ENCODE assay signal across 22 cellular contexts in the genomic region with DNA sequence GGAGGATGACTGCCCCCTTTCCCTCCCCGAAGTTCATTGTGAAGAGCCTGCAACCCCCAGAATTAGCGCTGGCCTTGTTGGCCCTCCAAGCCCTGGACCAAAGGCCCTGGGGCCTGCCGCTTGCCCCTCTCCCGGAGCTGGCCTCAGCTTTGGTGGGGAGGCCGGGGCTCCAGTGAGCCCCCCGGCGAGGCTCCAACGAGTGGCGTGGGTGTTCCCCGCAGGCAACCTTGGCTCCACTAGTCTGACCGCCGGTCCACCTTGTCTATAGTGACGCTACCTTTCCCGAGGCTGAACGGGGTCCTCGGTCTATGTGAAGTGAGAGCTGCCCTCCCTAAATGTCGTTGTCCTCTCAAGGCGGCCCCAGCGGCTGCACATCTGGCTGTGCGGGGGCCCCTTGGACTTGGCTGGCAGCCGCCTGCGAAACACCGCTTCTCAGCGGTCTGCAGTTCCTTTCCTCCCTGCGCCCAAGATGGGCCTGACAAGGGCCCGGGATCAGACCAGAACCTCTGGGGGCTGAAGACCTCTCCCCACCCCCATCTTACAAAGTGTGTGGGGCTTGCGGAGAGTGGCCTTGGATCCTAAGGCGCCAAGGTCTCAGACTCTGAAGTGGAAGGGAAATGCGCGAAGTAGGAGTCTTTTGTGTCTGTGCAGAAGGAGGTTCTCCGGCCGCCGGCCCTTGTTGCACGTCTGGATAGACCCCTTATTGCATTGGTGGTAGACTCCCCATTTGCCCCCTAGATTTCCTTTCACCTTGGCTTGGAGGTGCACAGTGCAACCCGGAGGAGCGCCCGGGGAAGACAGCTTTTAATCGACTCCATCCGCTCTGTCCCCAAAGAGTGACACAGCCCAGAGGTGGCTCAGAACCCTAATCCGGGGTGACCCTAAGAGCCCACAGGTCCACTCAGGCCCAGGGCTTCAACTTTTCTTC. TPM values are rescaled to one million over a fixed set of nuclear protein-coding genes. Genes with fewer than 3 reads are reported as not detected.
A peak's percentile ranks its signal among the peaks of the same experiment; 100 is the strongest.
DNase-seq lines count a peak whose midpoint lies in the region; ATAC-seq and TF ChIP-seq lines count a peak whose summit lies in the region.
"Had no signal": no experiment of that assay in that cellular context is flagged by ENCODE, and none has a peak within 500 bp of the region (broad histone marks: within the 10 kb centered on the region; RNA-seq: fewer than 3 reads in every experiment).

No MANE protein-coding gene starts in this region.

- H3K9me3 ChIP-seq in A673 (ENCODE audit: low read depth, low read length, poor library complexity, severe bottlenecking): no peaks in the 10 kb centered on the region
- no peaks in the 10 kb centered on the region for H3K9me3 ChIP-seq in duodenal mucosa (ENCODE audit: control insufficient read depth in 1 of 2, low read length in 2 of 2)
- H3K9me3 ChIP-seq: breast epithelium, left lung, SJSA1, upper lobe of right lung had no signal

- no peak for ATAC-seq in HG02588 (IDR thresholded peaks at IDR 0.05; ENCODE audit: unreplicated experiment)
- ATAC-seq: left lung; naive thymus-derived CD8-positive, alpha-beta T cell; Panc1; upper lobe of right lung had no signal

- H3K9me3 Mint-ChIP-seq in nephron progenitor cell: no peaks in the 10 kb centered on the region

- POLR2A ChIA-PET in A673 (lab: Charles Lee; ENCODE audit: low non-redundant PET): no interaction called here

- H3K9ac ChIP-seq in duodenal mucosa (ENCODE audit: low read depth in 1 of 2, low read length in 2 of 2): no peak overlapping the region

- CTCF ChIA-PET in A673 (lab: Charles Lee): interaction anchor here (1.4 to 2.4 kb wide), 2 partner anchors 9 to 541 kb away, joined by 4 to 7 read pairs; partner anchors contain the start of gene HOXD9

- peak overlapping the region; percentile 88 for H3K27ac ChIP-seq in A673 (ENCODE audit: low read depth, low read length, poor library complexity, severe bottlenecking)
- H3K27ac ChIP-seq in duodenal mucosa (ENCODE audit: low read depth, low read length): peak overlapping the region; percentile 10
- H3K27ac ChIP-seq: breast epithelium, left lung, SJSA1, upper lobe of right lung had no signal

- H3K36me3 Mint-ChIP-seq in nephron progenitor cell (ENCODE audit: low read depth): no peaks in the 10 kb centered on the region

- H3K4me1 Mint-ChIP-seq in nephron progenitor cell: peaks cover 87% of the 10 kb centered on the region

- no peak for TF ChIP-seq CTCF in A673 (conservative IDR thresholded peaks at IDR 0.05; ENCODE audit: low read depth, low read length)
- no peak for TF ChIP-seq CTCF in nephron progenitor cell (IDR thresholded peaks at IDR 0.05)

- peak overlapping the region; percentile 86 for H3K4me3 Mint-ChIP-seq in nephron progenitor cell

- no TSS peak for BruUV-seq in A673 (replicated peaks; lab: Mats Ljungman, UMichigan)

- H3K36me3 ChIP-seq in A673 (ENCODE audit: insufficient read depth, low read length, poor library complexity, severe bottlenecking) (peaks cover 75% of the 10 kb centered on the region), H7 (replicated peaks; ENCODE audit: control insufficient read depth, insufficient read depth, low read length) (no peaks in the 10 kb centered on the region), duodenal mucosa (ENCODE audit: control insufficient read depth in 1 of 2, insufficient read depth in 2 of 2, low read length in 2 of 2) (no peaks in the 10 kb centered on the region)
- H3K36me3 ChIP-seq: breast epithelium, left lung, SJSA1, upper lobe of right lung had no signal

- H3K27me3 Mint-ChIP-seq in nephron progenitor cell (ENCODE audit: low read depth, poor library complexity): peaks cover 91% of the 10 kb centered on the region

- peak overlapping the region; percentile 73 for H3K4me3 ChIP-seq in A673 (ENCODE audit: low read depth, low read length, poor library complexity, severe bottlenecking)
- H3K4me3 ChIP-seq in H7 (ENCODE audit: insufficient read depth, low read depth, low read length): no peak overlapping the region
- no peak overlapping the region for H3K4me3 ChIP-seq in duodenal mucosa (ENCODE audit: low read depth in 1 of 2, low read length in 2 of 2)
- H3K4me3 ChIP-seq: breast epithelium, left lung, SJSA1, upper lobe of right lung had no signal

- H3K27ac Mint-ChIP-seq in nephron progenitor cell: peak overlapping the region; percentile 75
- H3K27ac Mint-ChIP-seq: CD14-positive monocyte had no signal

- intact Hi-C loops in A673 (cut with micrococcal nuclease; ENCODE audit: unreplicated experiment): no loop called here

- H3K4me1 ChIP-seq in A673 (ENCODE audit: insufficient read depth, low read length, poor library complexity, severe bottlenecking): peaks cover 13% of the 10 kb centered on the region
- H3K4me1 ChIP-seq in duodenal mucosa (ENCODE audit: control insufficient read depth in 1 of 2, insufficient read depth in 2 of 2, low read length in 2 of 2): no peaks in the 10 kb centered on the region
- H3K4me1 ChIP-seq: breast epithelium, left lung, upper lobe of right lung had no signal

- DNase-seq in A673 (ENCODE audit: low spot score): peak; percentile 39
- DNase-seq in H7: peak; percentile 64
- no peak for DNase-seq in nephron progenitor cell
- DNase-seq in COR-L47 (lab: John Stamatoyannopoulos, UW): no peak
- DNase-seq in globus pallidus (ENCODE audit: low spot score): no peak
- DNase-seq: activated CD4-positive, alpha-beta T cell treated with anti-CD3 and anti-CD28 coated beads for 4 hours; HCEC 1CT; head of caudate nucleus; naive thymus-derived CD8-positive, alpha-beta T cell; NCI-H187 treated with DMSO at 0.1 percent for 48 hours; NK-92 treated with Interleukin-12 subunit alpha and Interleukin-12 subunit beta, amount 100 ng/mL, for 24 hours; T-helper 2 cell; upper lobe of right lung had no signal

- no peaks in the 10 kb centered on the region for H3K27me3 ChIP-seq in A673 (replicated peaks; ENCODE audit: insufficient read depth, low read depth, low read length, poor library complexity)
- H3K27me3 ChIP-seq in H7 (ENCODE audit: control insufficient read depth, insufficient read depth, low read length): peaks cover 100% of the 10 kb centered on the region
- H3K27me3 ChIP-seq in duodenal mucosa (ENCODE audit: control insufficient read depth in 1 of 2, insufficient read depth in 2 of 2, low read length in 2 of 2): peaks cover 90 to 96% of the 10 kb centered on the region in 2 donors

RNA-seq across cellular contexts. Expression of gene HOXD10, which starts 3.9 kb away (rescaled TPM):
- total RNA-seq in A673 (2021): 88.6 and 98.3 TPM in 2 replicates
- 0.03 TPM in 1 of 2 replicates, not detected in the other for total RNA-seq in H7 (2014; rRNA removed; shearing (Covaris generic))
- total RNA-seq: HT-29; naive thymus-derived CD8-positive, alpha-beta T cell; SJSA1 had no signal

RNA-seq across cellular contexts. Expression of gene HOXD11, which starts 5.6 kb away (rescaled TPM):
- total RNA-seq in A673 (2021): 107 and 123 TPM in 2 replicates
- total RNA-seq in H7 (2014; rRNA removed; shearing (Covaris generic)): 0.22 TPM in 1 of 2 replicates, not detected in the other
- total RNA-seq: HT-29; left lung; naive thymus-derived CD8-positive, alpha-beta T cell; SJSA1; upper lobe of right lung had no signal

RNA-seq across cellular contexts. Expression of gene HOXD9, which starts 9.9 kb away (rescaled TPM):
- 63.0 and 64.9 TPM in 2 replicates for total RNA-seq in A673 (2021)
- 0.10 TPM in 1 of 2 replicates, not detected in the other for total RNA-seq in H7 (2014; rRNA removed; shearing (Covaris generic))
- total RNA-seq: HT-29; naive thymus-derived CD8-positive, alpha-beta T cell had no signal

RNA-seq across cellular contexts. Expression of gene HOXD12, which starts 13.0 kb away (rescaled TPM):
- total RNA-seq in A673 (2021): 0.58 and 0.72 TPM in 2 replicates
- total RNA-seq in H7 (2014; rRNA removed; shearing (Covaris generic)): not detected in 2 replicates
- total RNA-seq: breast epithelium; left lung; mesenteric fat pad; naive thymus-derived CD8-positive, alpha-beta T cell; upper lobe of right lung had no signal

RNA-seq across cellular contexts. Expression of gene HOXD8, which starts 16.9 kb away (rescaled TPM):
- total RNA-seq in A673 (2021): 56.8 and 61.9 TPM in 2 replicates
- total RNA-seq in H7 (2014; rRNA removed; shearing (Covaris generic)): not detected in 2 replicates
- total RNA-seq: HT-29; naive thymus-derived CD8-positive, alpha-beta T cell had no signal

Comparison
In these comparisons a context has a peak if more than half of its experiments do, and no peak if none do; other contexts are left out.
1. DNase-seq: peak in A673 (single experiment) and H7 (single experiment); none in nephron progenitor cell (single experiment), COR-L47 (single experiment) and globus pallidus (single experiment).
2. RNA of gene HOXD10, which starts 3.9 kb away (total RNA-seq): 88.6 to 98.3 TPM in A673; 0.03 TPM in H7; every median in the first group is over 10 times any median in the second.
3. RNA of gene HOXD11, which starts 5.6 kb away (total RNA-seq): 107 to 123 TPM in A673; 0.22 TPM in H7; every median in the first group is over 10 times any median in the second.
4. RNA of gene HOXD9, which starts 9.9 kb away (total RNA-seq): 63.0 to 64.9 TPM in A673; 0.10 TPM in H7; every median in the first group is over 10 times any median in the second.